In genomic region chr19:17610384-17610783, GRCh38 we compare ENCODE assay signal across 13 cellular contexts. TPM values are rescaled to one million over a fixed set of nuclear protein-coding genes. Genes with fewer than 3 reads are reported as not detected.
DNase-seq lines count a peak whose midpoint lies in the region; ATAC-seq and TF ChIP-seq lines count a peak whose summit lies in the region.
"Had no signal": no experiment of that assay in that cellular context is flagged by ENCODE, and none has a peak within 500 bp of the region (broad histone marks: within the 10 kb centered on the region; RNA-seq: fewer than 3 reads in every experiment).

No MANE protein-coding gene starts in this region.

- H3K27me3 Mint-ChIP-seq in GM23338 (ENCODE audit: insufficient read depth, low read depth, poor library complexity) = peaks cover 7% of the 10 kb centered on the region

- H3K9me3 Mint-ChIP-seq in GM23338 = no peaks in the 10 kb centered on the region; the same call in 2 of the 3 replicates
- H3K9me3 Mint-ChIP-seq in activated naive CD4-positive, alpha-beta T cell treated with anti-CD3 and anti-CD28 coated beads, Interleukin-2, amount 50 U/mL, for 72 hours = peaks cover 0 to 5% of the 10 kb centered on the region in 2 donors

- no peak overlapping the region for H3K27ac ChIP-seq in A673 (ENCODE audit: low read depth, low read length, poor library complexity, severe bottlenecking)
- H3K27ac ChIP-seq in GM23338 (ENCODE audit: low read depth) = no peak overlapping the region
- no peak overlapping the region for H3K27ac ChIP-seq in RWPE1
- H3K27ac ChIP-seq: esophagus muscularis mucosa had no signal

- H4K20me1 ChIP-seq in GM23338 (replicated peaks; ENCODE audit: insufficient read depth) = no peaks in the 10 kb centered on the region

- H3K4me1 ChIP-seq in A673 (ENCODE audit: insufficient read depth, low read length, poor library complexity, severe bottlenecking) = peaks cover 3% of the 10 kb centered on the region
- H3K4me1 ChIP-seq in GM23338 (ENCODE audit: insufficient read depth) = no peaks in the 10 kb centered on the region; the same call in 1 of the 2 replicates

- peaks cover 29% of the 10 kb centered on the region for H3K36me3 Mint-ChIP-seq in GM23338 (ENCODE audit: low read depth)
- peaks cover 0 to 4% of the 10 kb centered on the region in 2 donors for H3K36me3 Mint-ChIP-seq in activated naive CD4-positive, alpha-beta T cell treated with anti-CD3 and anti-CD28 coated beads, Interleukin-2, amount 50 U/mL, for 72 hours

- no peak for ATAC-seq in GM23338
- ATAC-seq in activated naive CD4-positive, alpha-beta T cell treated with anti-CD3 and anti-CD28 coated beads, Interleukin-2, amount 50 U/mL, for 72 hours = no peak

- CTCF ChIA-PET in A673 (lab: Charles Lee) (no interaction called here), RWPE1 (lab: Yijun Ruan, JAX) (interaction anchor here (0.7 to 1.4 kb wide), 2 partner anchors 10 to 156 kb away, joined by 3 read pairs; no protein-coding TSS in a partner anchor)

- POLR2A ChIA-PET in A673 (lab: Charles Lee; ENCODE audit: low non-redundant PET) (no interaction called here), RWPE1 (lab: Yijun Ruan, JAX; ENCODE audit: low non-redundant PET) (no interaction called here)

- BruUV-seq in A673 (replicated peaks; lab: Mats Ljungman, UMichigan) = no TSS peak

- no peaks in the 10 kb centered on the region for H3K79me2 ChIP-seq in GM23338 (replicated peaks; ENCODE audit: insufficient read depth)

- no peak overlapping the region for H3K4me3 ChIP-seq in A673 (ENCODE audit: low read depth, low read length, poor library complexity, severe bottlenecking)
- no peak overlapping the region for H3K4me3 ChIP-seq in GM23338
- H3K4me3 ChIP-seq in fibroblast of the aortic adventitia (ENCODE audit: low read depth, low read length) = no peak overlapping the region
- H3K4me3 ChIP-seq: esophagus muscularis mucosa had no signal

- DNase-seq in A673 (ENCODE audit: low spot score) = peak; percentile 57
- peak; percentile 70 for DNase-seq in GM23338 (ENCODE audit: low spot score)
- peak; percentile 71 for DNase-seq in RWPE1 (ENCODE audit: low spot score)
- DNase-seq in fibroblast of the aortic adventitia (ENCODE audit: low read depth) = peak; percentile 25
- DNase-seq in posterior vena cava (ENCODE audit: low spot score) = no peak
- no peak for DNase-seq in NCI-H345 treated with DMSO at 0.1 percent for 48 hours (lab: John Stamatoyannopoulos, UW; ENCODE audit: unreplicated experiment)
- DNase-seq in NCI-H187 (lab: John Stamatoyannopoulos, UW) = no peak
- DNase-seq in activated naive CD4-positive, alpha-beta T cell treated with anti-CD3 and anti-CD28 coated beads, Interleukin-2, amount 50 U/mL, for 72 hours (ENCODE audit: low spot score in 2 of 2) = no peak
- DNase-seq: NCI-H1694 treated with DMSO at 0.1 percent for 48 hours; stimulated activated naive CD4-positive, alpha-beta T cell treated with Interleukin-2 at 50 U/mL for 16 hours had no signal

- no peaks in the 10 kb centered on the region for H3K9me3 ChIP-seq in A673 (ENCODE audit: low read depth, low read length, poor library complexity, severe bottlenecking)
- H3K9me3 ChIP-seq: esophagus muscularis mucosa had no signal

- peaks cover under 1% of the 10 kb centered on the region; the same call in 1 of the 2 replicates for H3F3A ChIP-seq in GM23338 (replicated peaks; ENCODE audit: low read depth)

- H3K27me3 ChIP-seq in A673 (replicated peaks; ENCODE audit: insufficient read depth, low read depth, low read length, poor library complexity) (no peaks in the 10 kb centered on the region), GM23338 (ENCODE audit: insufficient read depth) (no peaks in the 10 kb centered on the region)

- intact Hi-C loops in A673 (cut with micrococcal nuclease; ENCODE audit: unreplicated experiment) (no loop called here), posterior vena cava (cut with DNase I) (loop anchor here in 1 of 2 donors (5.0 kb wide), 1 partner anchor 683 kb away; no protein-coding TSS in a partner anchor)

- no peak overlapping the region for H3K4me3 Mint-ChIP-seq in GM23338
- H3K4me3 Mint-ChIP-seq: B cell, neural crest cell had no signal

- no peak overlapping the region for H3K27ac Mint-ChIP-seq in GM23338
- H3K27ac Mint-ChIP-seq in activated naive CD4-positive, alpha-beta T cell treated with anti-CD3 and anti-CD28 coated beads, Interleukin-2, amount 50 U/mL, for 72 hours = no peak overlapping the region
- H3K27ac Mint-ChIP-seq: B cell had no signal

- H2AFZ ChIP-seq in GM23338 = no peak overlapping the region

- no peak overlapping the region for H3K4me2 ChIP-seq in GM23338

- peaks cover 6% of the 10 kb centered on the region for H3K4me1 Mint-ChIP-seq in GM23338

- TF ChIP-seq CTCF in A673 (conservative IDR thresholded peaks at IDR 0.05; ENCODE audit: low read depth, low read length) = no peak
- no peak for TF ChIP-seq CTCF in GM23338 (conservative IDR thresholded peaks at IDR 0.05; ENCODE audit: low read depth in 2 of 2)
- no peak for TF ChIP-seq CTCF in RWPE1 (conservative IDR thresholded peaks at IDR 0.05; ENCODE audit: low read depth)
- no peak for TF ChIP-seq CTCF in fibroblast of the aortic adventitia (IDR thresholded peaks at IDR 0.05; ENCODE audit: insufficient read depth, low read length)

- H3K36me3 ChIP-seq in A673 (ENCODE audit: insufficient read depth, low read length, poor library complexity, severe bottlenecking) = no peaks in the 10 kb centered on the region
- H3K36me3 ChIP-seq in GM23338 (ENCODE audit: insufficient read depth) = no peaks in the 10 kb centered on the region; the same call in 1 of the 2 replicates
- H3K36me3 ChIP-seq: esophagus muscularis mucosa had no signal

- no peaks in the 10 kb centered on the region for H3K9me2 ChIP-seq in GM23338 (ENCODE audit: insufficient read depth)

TF ChIP-seq in GM23338, 12 proteins besides CTCF, POLR2A, EP300 and RAD21 (continues in another document):
- TF ChIP-seq CREB1 (CRISPR knock-in tag; IDR thresholded peaks at IDR 0.05; ENCODE audit: low read depth) (no peak), ZNF462 (CRISPR knock-in tag; IDR thresholded peaks at IDR 0.05) (no peak), STAT1 (IDR thresholded peaks at IDR 0.05; ENCODE audit: unreplicated experiment) (no peak)

RNA-seq across cellular contexts. Expression of gene COLGALT1, which starts 54.9 kb away (rescaled TPM):
- 91.3 and 93.5 TPM in 2 replicates for total RNA-seq in A673 (2021)
- 52.0 and 63.4 TPM in 2 replicates for total RNA-seq in GM23338 (2014; rRNA removed; shearing (Covaris generic))
- polyA plus RNA-seq in GM23338 (2016; fragmentation: Nextera tagmentation; extraction: Ambion mirVana) = 16.1 and 18.2 TPM in 2 replicates
- total RNA-seq in fibroblast of the aortic adventitia (ENCODE audit: low replicate concordance) = 62.5 and 93.1 TPM in 2 replicates
- total RNA-seq in posterior vena cava = 10 to 100 TPM; 69.1 to 86.7 TPM
- 10 to 100 TPM; 39.2 to 64.7 TPM for total RNA-seq in activated naive CD4-positive, alpha-beta T cell treated with anti-CD3 and anti-CD28 coated beads, Interleukin-2, amount 50 U/mL, for 72 hours

Comparison
In these comparisons a context has a peak if more than half of its experiments do, and no peak if none do; other contexts are left out.
1. DNase-seq: peak in A673 (single experiment), GM23338 (single experiment), RWPE1 (single experiment) and fibroblast of the aortic adventitia (single experiment); none in posterior vena cava (single experiment), NCI-H345 treated with DMSO at 0.1 percent for 48 hours (single experiment), NCI-H187 (0 of 2) and activated naive CD4-positive, alpha-beta T cell treated with anti-CD3 and anti-CD28 coated beads, Interleukin-2, amount 50 U/mL, for 72 hours (0 of 2).